8 cellular contexts compared by ENCODE assay signal in genomic region chr5:273491-273890, GRCh38. TPM values are rescaled to one million over a fixed set of nuclear protein-coding genes. Genes with fewer than 3 reads are reported as not detected.
DNase-seq lines count a peak whose midpoint lies in the region; ATAC-seq and TF ChIP-seq lines count a peak whose summit lies in the region.
"Not testable (repeated sequence)": the region's sequence is repeated elsewhere in the genome, so short reads cannot be mapped to it uniquely, and the experiment has no call there.

No MANE protein-coding gene starts in this region.

- H3K9ac ChIP-seq in KMS-11: not testable (repeated sequence)

- not testable (repeated sequence) for H3K36me3 ChIP-seq in CD8-positive, alpha-beta memory T cell (ENCODE audit: insufficient read depth, low read length); KMS-11 (ENCODE audit: insufficient read depth)
- peaks cover 17% of the 10 kb centered on the region for H3K36me3 ChIP-seq in suprapubic skin

- TF ChIP-seq CTCF in KMS-11 (conservative IDR thresholded peaks at IDR 0.05; ENCODE audit: low read depth, low read length); brain (conservative IDR thresholded peaks at IDR 0.05); nephron (IDR thresholded peaks at IDR 0.05; ENCODE audit: unreplicated experiment in 3 of 3); suprapubic skin (IDR thresholded peaks at IDR 0.05): not testable (repeated sequence)

- intact Hi-C loops in cardiac septum (cut with DNase I): not testable (repeated sequence)

- not testable (repeated sequence) for DNase-seq in CD8-positive, alpha-beta memory T cell; activated T-cell treated with anti-CD3 and anti-CD28 coated beads, Interleukin-2, amount 50 U/mL, for 4 hours; suprapubic skin (ENCODE audit: low spot score in 2 of 2)
- peak; percentile 17 for DNase-seq in cardiac septum (ENCODE audit: low spot score)

- peaks cover 25 to 54% (median 40%) of the 10 kb centered on the region in 3 donors for H3K4me1 Mint-ChIP-seq in CD8-positive, alpha-beta memory T cell
- peaks cover 31% of the 10 kb centered on the region for H3K4me1 Mint-ChIP-seq in T-helper 1 cell treated with Interleukin-12 subunit alpha and Interleukin-12 subunit beta and Interleukin-4 antibody, amounts not matched to agents 30 μg/mL and 1 μg/mL, for 36 hours (ENCODE audit: low read depth)
- H3K4me1 Mint-ChIP-seq in activated T-cell treated with anti-CD3 and anti-CD28 coated beads, Interleukin-2, amount 50 U/mL, for 4 hours (ENCODE audit: low read depth): peaks cover 30% of the 10 kb centered on the region
- H3K4me1 Mint-ChIP-seq in brain (peaks cover 35% of the 10 kb centered on the region), nephron (peaks cover 27% of the 10 kb centered on the region)

- TF ChIP-seq EP300 in suprapubic skin (IDR thresholded peaks at IDR 0.05): not testable (repeated sequence)

- H3K36me3 Mint-ChIP-seq in CD8-positive, alpha-beta memory T cell: peaks cover 4 to 43% (median 5%) of the 10 kb centered on the region in 3 donors
- H3K36me3 Mint-ChIP-seq in T-helper 1 cell treated with Interleukin-12 subunit alpha and Interleukin-12 subunit beta and Interleukin-4 antibody, amounts not matched to agents 30 μg/mL and 1 μg/mL, for 36 hours (ENCODE audit: low read depth): peaks cover 12% of the 10 kb centered on the region
- H3K36me3 Mint-ChIP-seq in activated T-cell treated with anti-CD3 and anti-CD28 coated beads, Interleukin-2, amount 50 U/mL, for 4 hours (ENCODE audit: insufficient read depth): peaks cover 12% of the 10 kb centered on the region
- H3K36me3 Mint-ChIP-seq in brain (peaks cover 34% of the 10 kb centered on the region), nephron (ENCODE audit: low read depth) (peaks cover 16% of the 10 kb centered on the region)

- 82% methylated on average over 7 of the region's 7 CpGs for WGBS in suprapubic skin

- peak overlapping the region; percentile 52 to 92 (median 82) for H3K4me3 Mint-ChIP-seq in CD8-positive, alpha-beta memory T cell
- H3K4me3 Mint-ChIP-seq in T-helper 1 cell treated with Interleukin-12 subunit alpha and Interleukin-12 subunit beta and Interleukin-4 antibody, amounts not matched to agents 30 μg/mL and 1 μg/mL, for 36 hours: peak overlapping the region; percentile 96
- H3K4me3 Mint-ChIP-seq in activated T-cell treated with anti-CD3 and anti-CD28 coated beads, Interleukin-2, amount 50 U/mL, for 4 hours: peak overlapping the region; percentile 77
- H3K4me3 Mint-ChIP-seq in brain (peak overlapping the region; percentile 83 to 96 (median 90)), nephron (peak overlapping the region; percentile 85 to 95 (median 93))

- not testable (repeated sequence) for H2AFZ ChIP-seq in KMS-11 (ENCODE audit: low read depth)

- not testable (repeated sequence) for H3K9me3 Mint-ChIP-seq in CD8-positive, alpha-beta memory T cell; T-helper 1 cell treated with Interleukin-12 subunit alpha and Interleukin-12 subunit beta and Interleukin-4 antibody, amounts not matched to agents 30 μg/mL and 1 μg/mL, for 36 hours; activated T-cell treated with anti-CD3 and anti-CD28 coated beads, Interleukin-2, amount 50 U/mL, for 4 hours; brain; nephron

- peak overlapping the region in 7 of 8 donors; percentile 3 to 93 (median 75) for H3K27ac Mint-ChIP-seq in CD8-positive, alpha-beta memory T cell
- peak overlapping the region; percentile 5 for H3K27ac Mint-ChIP-seq in T-helper 1 cell treated with Interleukin-12 subunit alpha and Interleukin-12 subunit beta and Interleukin-4 antibody, amounts not matched to agents 30 μg/mL and 1 μg/mL, for 36 hours
- H3K27ac Mint-ChIP-seq in brain (peak overlapping the region; percentile 12 to 64 (median 29)), nephron (peak overlapping the region in 1 of 3 experiments; percentile 8)

- H3K79me2 ChIP-seq in KMS-11 (ENCODE audit: insufficient read depth, low read depth): peaks cover 51% of the 10 kb centered on the region

- POLR2A ChIA-PET in CD8-positive, alpha-beta memory T cell (lab: Charles Lee): not testable (repeated sequence)

- CTCF ChIA-PET in CD8-positive, alpha-beta memory T cell (lab: Charles Lee): not testable (repeated sequence)

- not testable (repeated sequence) for H4K20me1 ChIP-seq in KMS-11 (ENCODE audit: insufficient read depth)

- H3K4me3 ChIP-seq in CD8-positive, alpha-beta memory T cell (ENCODE audit: low read length); KMS-11 (IDR thresholded peaks at IDR 0.05; ENCODE audit: insufficient read depth, low read depth, low read length): not testable (repeated sequence)
- peak overlapping the region; percentile 63 for H3K4me3 ChIP-seq in suprapubic skin

- not testable (repeated sequence) for H3K27ac ChIP-seq in CD8-positive, alpha-beta memory T cell (ENCODE audit: low read depth, low read length); KMS-11; suprapubic skin

- H3K27me3 Mint-ChIP-seq in CD8-positive, alpha-beta memory T cell; T-helper 1 cell treated with Interleukin-12 subunit alpha and Interleukin-12 subunit beta and Interleukin-4 antibody, amounts not matched to agents 30 μg/mL and 1 μg/mL, for 36 hours (ENCODE audit: low read depth); activated T-cell treated with anti-CD3 and anti-CD28 coated beads, Interleukin-2, amount 50 U/mL, for 4 hours (ENCODE audit: low read depth); brain; nephron (ENCODE audit: low read depth): not testable (repeated sequence)

- H3K4me1 ChIP-seq in CD8-positive, alpha-beta memory T cell (ENCODE audit: insufficient read depth, low read length): not testable (repeated sequence)
- H3K4me1 ChIP-seq in KMS-11 (ENCODE audit: low read depth, poor library complexity, severe bottlenecking): peaks cover 27% of the 10 kb centered on the region
- peaks cover 27% of the 10 kb centered on the region for H3K4me1 ChIP-seq in suprapubic skin

- not testable (repeated sequence) for TF ChIP-seq POLR2A in suprapubic skin (IDR thresholded peaks at IDR 0.05)

- peak overlapping the region; percentile 97; the same call in 1 of the 2 replicates for H3K4me2 ChIP-seq in KMS-11

- not testable (repeated sequence) for H3K27me3 ChIP-seq in CD8-positive, alpha-beta memory T cell (ENCODE audit: insufficient read depth, low read length, poor library complexity, severe bottlenecking); KMS-11 (ENCODE audit: insufficient read depth, low read depth); suprapubic skin

- H3K9me3 ChIP-seq in CD8-positive, alpha-beta memory T cell (ENCODE audit: low read length); suprapubic skin: not testable (repeated sequence)

- not testable (repeated sequence) for ATAC-seq in activated T-cell treated with anti-CD3 and anti-CD28 coated beads, Interleukin-2, amount 50 U/mL, for 4 hours

RNA-seq across cellular contexts. Expression of gene PDCD6, which starts 2.0 kb away (rescaled TPM):
- 100 to 1,000 TPM in 1 of 2 experiments, 10 to 100 TPM in 1; 100.0 to 105 TPM for total RNA-seq in CD8-positive, alpha-beta memory T cell
- polyA plus RNA-seq in CD8-positive, alpha-beta memory T cell: 194 TPM
- total RNA-seq in activated T-cell treated with anti-CD3 and anti-CD28 coated beads, Interleukin-2, amount 50 U/mL, for 4 hours: 100 to 1,000 TPM in 2 of 3 donors, 10 to 100 TPM in 1; 98.9 to 107 (median 101) TPM
- polyA plus RNA-seq in brain (ENCODE audit: insufficient read depth, low read depth, low replicate concordance): 163 TPM
- 39.6 TPM for total RNA-seq in cardiac septum
- 100 to 1,000 TPM in 1 of 4 donors, 10 to 100 TPM in 3; 90.1 to 105 (median 96.7) TPM for total RNA-seq in suprapubic skin

RNA-seq across cellular contexts. Expression of gene AHRR, which starts 48.0 kb away (rescaled TPM):
- total RNA-seq in CD8-positive, alpha-beta memory T cell: 10 to 100 TPM; 31.7 to 38.2 TPM
- not detected for polyA plus RNA-seq in CD8-positive, alpha-beta memory T cell
- 10 to 100 TPM; 17.2 to 22.8 (median 22.2) TPM for total RNA-seq in activated T-cell treated with anti-CD3 and anti-CD28 coated beads, Interleukin-2, amount 50 U/mL, for 4 hours
- polyA plus RNA-seq in brain (ENCODE audit: insufficient read depth, low read depth, low replicate concordance): 3.0 TPM
- total RNA-seq in cardiac septum (0.73 TPM), suprapubic skin (10 to 100 TPM in 1 of 4 donors, 1 to 10 TPM in 3; 3.0 to 10.7 (median 4.2) TPM)

RNA-seq across cellular contexts. Expression of gene SDHA, which starts 55.4 kb away (rescaled TPM):
- 100 to 1,000 TPM; 168 to 171 TPM for total RNA-seq in CD8-positive, alpha-beta memory T cell
- polyA plus RNA-seq in CD8-positive, alpha-beta memory T cell: 237 TPM
- total RNA-seq in activated T-cell treated with anti-CD3 and anti-CD28 coated beads, Interleukin-2, amount 50 U/mL, for 4 hours: 100 to 1,000 TPM in 2 of 3 donors, 10 to 100 TPM in 1; 73.1 to 120 (median 104) TPM
- 172 TPM for polyA plus RNA-seq in brain (ENCODE audit: insufficient read depth, low read depth, low replicate concordance)
- total RNA-seq in cardiac septum (580 TPM), suprapubic skin (10 to 100 TPM; 51.5 to 80.2 (median 68.7) TPM)

RNA-seq across cellular contexts. Expression of gene CCDC127, which starts 55.5 kb away (rescaled TPM):
- total RNA-seq in CD8-positive, alpha-beta memory T cell: 1 to 10 TPM; 7.2 to 8.3 TPM
- 5.3 TPM for polyA plus RNA-seq in CD8-positive, alpha-beta memory T cell
- 1 to 10 TPM; 4.7 to 7.8 (median 5.7) TPM for total RNA-seq in activated T-cell treated with anti-CD3 and anti-CD28 coated beads, Interleukin-2, amount 50 U/mL, for 4 hours
- polyA plus RNA-seq in brain (ENCODE audit: insufficient read depth, low read depth, low replicate concordance): 7.5 TPM
- 9.6 TPM for total RNA-seq in cardiac septum
- total RNA-seq in suprapubic skin: 10 to 100 TPM in 1 of 4 donors, 1 to 10 TPM in 3; 3.1 to 11.7 (median 5.1) TPM
